ENCODE assay signal across 16 cellular contexts in the genomic region with DNA sequence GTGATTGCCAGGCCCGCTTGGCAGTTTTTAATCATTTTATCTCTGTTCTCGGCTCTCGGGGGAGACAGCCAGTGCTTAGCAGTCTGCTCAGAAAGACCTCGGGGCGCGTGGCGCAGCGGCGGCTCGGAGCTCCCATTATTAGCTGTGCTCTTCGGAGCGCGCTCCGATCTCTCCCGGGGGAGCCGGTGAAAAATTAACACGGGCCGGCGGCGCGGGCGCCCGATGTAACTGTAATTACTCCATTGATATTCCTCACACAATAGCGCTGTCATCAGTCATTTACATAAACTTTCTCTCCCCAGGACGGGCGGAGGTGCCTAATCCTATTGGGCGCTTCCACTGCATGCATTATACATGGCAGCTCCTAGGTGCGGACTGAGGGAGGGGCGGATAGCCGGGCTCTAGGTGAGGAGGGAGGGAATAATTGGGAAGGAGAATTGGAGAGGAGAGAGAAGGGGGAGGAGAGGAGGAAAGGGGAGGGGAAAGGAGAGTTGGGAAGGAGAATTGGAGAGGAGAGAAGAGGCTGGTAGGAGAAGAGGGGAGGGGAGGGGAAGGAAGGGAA. TPM values are rescaled to one million over a fixed set of nuclear protein-coding genes. Genes with fewer than 3 reads are reported as not detected.
A peak's percentile ranks its signal among the peaks of the same experiment; 100 is the strongest.
DNase-seq lines count a peak whose midpoint lies in the region; ATAC-seq, FAIRE-seq and TF ChIP-seq lines count a peak whose summit lies in the region.
"Had no signal": no experiment of that assay in that cellular context is flagged by ENCODE, and none has a peak within 500 bp of the region (broad histone marks: within the 10 kb centered on the region; RNA-seq: fewer than 3 reads in every experiment).

No MANE protein-coding gene starts in this region.

- H3K4me2 ChIP-seq in BLaER1 treated with 17β-estradiol and CSF1 and Interleukin-3, amounts not matched to agents 10 nM and 100 nM = peak overlapping the region in 6 of 11 experiments; percentile 12 to 38 (median 26); a peak in 6 of 22 replicates
- H3K4me2 ChIP-seq in keratinocyte (ENCODE audit: control insufficient read depth, extremely low read depth, insufficient read depth, low read depth, low read length) = peak overlapping the region; percentile 69

- no peaks in the 10 kb centered on the region for H3K9me3 Mint-ChIP-seq in MCF 10A (ENCODE audit: unreplicated experiment)

- H3K4me3 ChIP-seq in BLaER1 treated with 17β-estradiol and CSF1 and Interleukin-3, amounts not matched to agents 10 nM and 100 nM = peak overlapping the region in 1 of 10 experiments; percentile 15; a peak in 1 of 20 replicates
- H3K4me3 ChIP-seq in HUES6 (ENCODE audit: low read depth, low read length) (peak overlapping the region; percentile 41), keratinocyte (ENCODE audit: control insufficient read depth in 2 of 3, extremely low read depth in 1 of 3, insufficient read depth in 2 of 3, low read depth in 1 of 3, low read length in 3 of 3) (peak overlapping the region in 2 of 3 experiments; percentile 32 to 42), ascending aorta (no peak overlapping the region), uterus (no peak overlapping the region)

- FAIRE-seq in keratinocyte (lab: Jason Lieb, UNC) = no peak
- FAIRE-seq: TTC549 had no signal

- H3K36me3 Mint-ChIP-seq in T-helper 17 cell (ENCODE audit: low read depth) (peaks cover 7% of the 10 kb centered on the region), MCF 10A (ENCODE audit: insufficient read depth, unreplicated experiment) (no peaks in the 10 kb centered on the region)
- H3K36me3 Mint-ChIP-seq: activated CD8-positive, alpha-beta memory T cell treated with anti-CD3 and anti-CD28 coated beads, Interleukin-2, amount 10 ng/mL, durations not matched to agents 7 days and 5 days; activated naive CD8-positive, alpha-beta T cell had no signal

- no peak for TF ChIP-seq POLR2A in uterus (IDR thresholded peaks at IDR 0.05)

- intact Hi-C loops in ascending aorta (cut with DNase I) = no loop called here
- intact Hi-C loops in MCF 10A (cut with micrococcal nuclease) = no loop called here
- intact Hi-C loops in uterus (cut with DNase I; ENCODE audit: low total_unique reads) = no loop called here

- no peaks in the 10 kb centered on the region for H3K9me1 ChIP-seq in keratinocyte (ENCODE audit: control insufficient read depth, extremely low read depth, insufficient read depth, low read length)

- TF ChIP-seq CTCF in keratinocyte (optimal IDR thresholded peaks at IDR 0.05 in 1 of 3, IDR thresholded peaks at IDR 0.05 in 1 of 3, conservative IDR thresholded peaks at IDR 0.05 in 1 of 3; ENCODE audit: extremely low read depth in 1 of 3, insufficient read depth in 2 of 3, low read length in 3 of 3) (no peak), ascending aorta (IDR thresholded peaks at IDR 0.05) (no peak), MCF 10A (IDR thresholded peaks at IDR 0.05; ENCODE audit: unreplicated experiment) (no peak), uterus (IDR thresholded peaks at IDR 0.05) (no peak)

- no peak for ATAC-seq in T-helper 17 cell
- ATAC-seq: activated CD8-positive, alpha-beta memory T cell treated with anti-CD3 and anti-CD28 coated beads, Interleukin-2, amount 10 ng/mL, durations not matched to agents 7 days and 5 days; Panc1 had no signal

- H3K27me3 ChIP-seq in BLaER1 treated with 17β-estradiol and CSF1 and Interleukin-3, amounts not matched to agents 10 nM and 100 nM = peaks cover 97 to 100% (median 100%) of the 10 kb centered on the region in 11 experiments
- H3K27me3 ChIP-seq in HUES6 (ENCODE audit: control insufficient read depth, insufficient read depth, low read length) (peaks cover 100% of the 10 kb centered on the region), keratinocyte (ENCODE audit: control insufficient read depth, extremely low read depth, insufficient read depth, low read length) (peaks cover 52% of the 10 kb centered on the region), ascending aorta (peaks cover 6% of the 10 kb centered on the region), uterus (peaks cover 0 to 22% of the 10 kb centered on the region in 2 donors)

- no peaks in the 10 kb centered on the region for H3K36me3 ChIP-seq in BLaER1 treated with 17β-estradiol and CSF1 and Interleukin-3, amounts not matched to agents 10 nM and 100 nM
- no peaks in the 10 kb centered on the region for H3K36me3 ChIP-seq in HUES6 (ENCODE audit: control insufficient read depth, insufficient read depth, low read length)
- no peaks in the 10 kb centered on the region for H3K36me3 ChIP-seq in keratinocyte (ENCODE audit: control insufficient read depth in 2 of 2, extremely low read depth in 1 of 2, insufficient read depth in 2 of 2, low read length in 2 of 2)
- H3K36me3 ChIP-seq in ascending aorta = no peaks in the 10 kb centered on the region
- no peaks in the 10 kb centered on the region for H3K36me3 ChIP-seq in uterus

- peaks cover 0 to 96% (median 33%) of the 10 kb centered on the region in 11 experiments; a peak in 13 of 22 replicates for H4K20me1 ChIP-seq in BLaER1 treated with 17β-estradiol and CSF1 and Interleukin-3, amounts not matched to agents 10 nM and 100 nM
- H4K20me1 ChIP-seq in keratinocyte (ENCODE audit: control insufficient read depth, extremely low read depth, insufficient read depth, low read length) = peaks cover 5% of the 10 kb centered on the region

- H3K27me3 Mint-ChIP-seq in T-helper 17 cell = peaks cover 76% of the 10 kb centered on the region
- H3K27me3 Mint-ChIP-seq in MCF 10A (ENCODE audit: insufficient read depth, unreplicated experiment) = peaks cover 11% of the 10 kb centered on the region

- DNase-seq in T-helper 17 cell (no peak), keratinocyte (ENCODE audit: low read depth, low spot score) (no peak), ascending aorta (ENCODE audit: low spot score in 2 of 2) (no peak), MCF 10A (ENCODE audit: unreplicated experiment) (no peak), NCI-H1092 treated with DMSO at 0.1 percent for 48 hours (lab: John Stamatoyannopoulos, UW) (no peak), uterus (no peak)
- DNase-seq: activated CD8-positive, alpha-beta memory T cell treated with anti-CD3 and anti-CD28 coated beads, Interleukin-2, amount 10 ng/mL, durations not matched to agents 7 days and 5 days; cortex of kidney; NCI-H187 had no signal

- peaks cover 0 to 11% (median 0%) of the 10 kb centered on the region in 10 experiments; a peak in 3 of 20 replicates for H3K4me1 ChIP-seq in BLaER1 treated with 17β-estradiol and CSF1 and Interleukin-3, amounts not matched to agents 10 nM and 100 nM
- 0 out of 2 replicates have a peak, but pooled peaks cover 10% of the 10 kb centered on the region for H3K4me1 ChIP-seq in HUES6 (ENCODE audit: control insufficient read depth, insufficient read depth, low read length)
- H3K4me1 ChIP-seq in keratinocyte (ENCODE audit: control insufficient read depth, extremely low read depth, insufficient read depth, low read length) = peaks cover 8% of the 10 kb centered on the region
- no peaks in the 10 kb centered on the region for H3K4me1 ChIP-seq in ascending aorta
- peaks cover 0 to 3% of the 10 kb centered on the region in 2 donors for H3K4me1 ChIP-seq in uterus

- H3K27ac Mint-ChIP-seq in T-helper 17 cell (no peak overlapping the region), MCF 10A (ENCODE audit: low read depth, unreplicated experiment) (no peak overlapping the region)
- H3K27ac Mint-ChIP-seq: activated CD8-positive, alpha-beta memory T cell treated with anti-CD3 and anti-CD28 coated beads, Interleukin-2, amount 10 ng/mL, durations not matched to agents 7 days and 5 days; activated naive CD8-positive, alpha-beta T cell had no signal

- POLR2A ChIA-PET in MCF 10A (lab: Yijun Ruan, JAX) = interaction anchor here (0.6 kb wide), 1 partner anchor 1321 kb away, joined by 3 read pairs; no protein-coding TSS in a partner anchor

- dilution Hi-C loops in keratinocyte (cut with MboI; ENCODE audit: extremely low pct_ligation_motif_present, low sequenced_read_pairs) = no loop called here

- H3K4me3 Mint-ChIP-seq in T-helper 17 cell (peak overlapping the region; percentile 21), MCF 10A (ENCODE audit: unreplicated experiment) (no peak overlapping the region)
- H3K4me3 Mint-ChIP-seq: activated CD8-positive, alpha-beta memory T cell treated with anti-CD3 and anti-CD28 coated beads, Interleukin-2, amount 10 ng/mL, durations not matched to agents 7 days and 5 days; activated naive CD8-positive, alpha-beta T cell had no signal

- no peak overlapping the region for H3K27ac ChIP-seq in BLaER1 treated with 17β-estradiol and CSF1 and Interleukin-3, amounts not matched to agents 10 nM and 100 nM
- H3K27ac ChIP-seq in HUES6 (ENCODE audit: low read depth, low read length) = no peak overlapping the region
- no peak overlapping the region for H3K27ac ChIP-seq in keratinocyte (ENCODE audit: control insufficient read depth, insufficient read depth, low read length)
- H3K27ac ChIP-seq in ascending aorta = no peak overlapping the region
- H3K27ac ChIP-seq in uterus = no peak overlapping the region

- no peak overlapping the region for H3K9ac ChIP-seq in BLaER1 treated with 17β-estradiol and CSF1 and Interleukin-3, amounts not matched to agents 10 nM and 100 nM
- H3K9ac ChIP-seq in HUES6 (ENCODE audit: low read length) (no peak overlapping the region), keratinocyte (ENCODE audit: control insufficient read depth, extremely low read depth, insufficient read depth, low read length) (no peak overlapping the region)

- H3K9me3 ChIP-seq in BLaER1 treated with 17β-estradiol and CSF1 and Interleukin-3, amounts not matched to agents 10 nM and 100 nM (replicated peaks in 1 of 11) = no peaks in the 10 kb centered on the region
- H3K9me3 ChIP-seq in HUES6 (ENCODE audit: control insufficient read depth, insufficient read depth, low read depth, low read length) (no peaks in the 10 kb centered on the region), T-helper 17 cell (ENCODE audit: control insufficient read depth, low read length, poor library complexity, severe bottlenecking) (no peaks in the 10 kb centered on the region), keratinocyte (ENCODE audit: control insufficient read depth, low read depth, low read length) (no peaks in the 10 kb centered on the region), ascending aorta (no peaks in the 10 kb centered on the region), uterus (no peaks in the 10 kb centered on the region)

- CTCF ChIA-PET in MCF 10A (lab: Yijun Ruan, JAX) = no interaction called here

- H2AFZ ChIP-seq in keratinocyte (ENCODE audit: control insufficient read depth, low read length) = no peak overlapping the region

- BruUV-seq in MCF 10A (replicated peaks; lab: Mats Ljungman, UMichigan) = no TSS peak

- H3K4me1 Mint-ChIP-seq in T-helper 17 cell = peaks cover 11% of the 10 kb centered on the region
- H3K4me1 Mint-ChIP-seq in MCF 10A (ENCODE audit: insufficient read depth, unreplicated experiment) = no peaks in the 10 kb centered on the region

- no peaks in the 10 kb centered on the region for H3K79me2 ChIP-seq in keratinocyte (ENCODE audit: control insufficient read depth, insufficient read depth, low read length)

RNA-seq across cellular contexts. Expression of gene LMX1B, which starts 24.9 kb away (rescaled TPM):
- total RNA-seq in T-helper 17 cell (not detected), ascending aorta (1.9 TPM), MCF 10A (2022) (3.4 and 3.9 TPM in 2 replicates), uterus (not detected)
- polyA plus RNA-seq in keratinocyte = 0.24 to 0.59 TPM (median 0.54 TPM) in 3 replicates
- polyA plus RNA-seq in keratinocyte (2011; ENCODE audit: low read depth) = 0.25 TPM
- polyA plus RNA-seq in keratinocyte (2011; cell fraction: cytosol; rRNA removed) = 0.43 and 0.75 TPM in 2 replicates
- polyA plus RNA-seq in keratinocyte (2011; cell fraction: nucleus; rRNA removed) = 2.0 and 2.1 TPM in 2 replicates
- 0.47 and 1.6 TPM in 2 replicates for polyA plus RNA-seq in keratinocyte (2012; ENCODE audit: low replicate concordance)
- polyA minus RNA-seq in keratinocyte = 0.46 to 1.9 TPM (median 0.70 TPM) in 3 replicates
- 0.96 TPM for polyA minus RNA-seq in keratinocyte (2011; cell fraction: cytosol; rRNA and poly(A)+ RNA removed)
- 0.53 and 0.85 TPM in 2 replicates for polyA minus RNA-seq in keratinocyte (2011; cell fraction: nucleus; rRNA and poly(A)+ RNA removed)
- total RNA-seq: activated CD8-positive, alpha-beta memory T cell treated with anti-CD3 and anti-CD28 coated beads, Interleukin-2, amount 10 ng/mL, durations not matched to agents 7 days and 5 days; liver had no signal
- polyA plus RNA-seq: BJ, liver had no signal

Comparison
In these comparisons a context has a peak if more than half of its experiments do, and no peak if none do; other contexts are left out.
1. H3K4me3 ChIP-seq: peak in HUES6 (single experiment) and keratinocyte (2 of 3); none in ascending aorta (0 of 2) and uterus (0 of 2).